In the genomic region with DNA sequence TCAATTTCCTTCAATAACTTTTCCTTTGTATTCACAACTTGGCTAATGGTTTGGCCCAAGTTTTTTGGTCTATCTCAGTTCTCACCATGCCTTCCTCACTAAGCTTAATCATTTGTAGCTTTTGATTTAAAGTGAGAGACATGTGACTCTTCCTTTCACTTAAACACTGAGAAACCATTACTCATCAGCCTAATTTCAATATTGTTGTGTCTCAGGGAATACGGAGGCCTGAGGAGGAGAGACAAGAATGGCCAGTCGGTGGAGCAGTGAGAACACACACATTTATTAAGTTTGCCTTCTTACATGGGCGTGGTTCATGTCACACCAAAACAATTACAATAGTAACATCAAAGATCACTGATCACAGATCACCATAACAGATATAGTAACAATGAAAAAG, we compare ENCODE assay signal across 10 cellular contexts. TPM values are rescaled to one million over a fixed set of nuclear protein-coding genes. Genes with fewer than 3 reads are reported as not detected.
DNase-seq lines count a peak whose midpoint lies in the region; ATAC-seq and TF ChIP-seq lines count a peak whose summit lies in the region.
"Had no signal": no experiment of that assay in that cellular context is flagged by ENCODE, and none has a peak within 500 bp of the region (broad histone marks: within the 10 kb centered on the region; RNA-seq: fewer than 3 reads in every experiment).

No MANE protein-coding gene starts in this region.

- DNase-seq in fibroblast of mammary gland (ENCODE audit: low read depth): peak; percentile 52
- DNase-seq in esophagus squamous epithelium (lab: John Stamatoyannopoulos, UW): no peak
- DNase-seq in effector CD8-positive, alpha-beta T cell (lab: John Stamatoyannopoulos, UW): no peak
- no peak for DNase-seq in NCI-H1436 treated with DMSO at 0.1 percent for 48 hours (lab: John Stamatoyannopoulos, UW)
- no peak for DNase-seq in NCI-H510A treated with DMSO at 0.1 percent for 48 hours (lab: John Stamatoyannopoulos, UW)
- DNase-seq: activated B cell treated with CpG ODN at 0.5 μM for 24 hours, NCI-H2227 treated with DMSO at 0.1 percent for 48 hours had no signal

- H3K4me1 Mint-ChIP-seq in T-helper 1 cell treated with Interleukin-12 subunit alpha and Interleukin-12 subunit beta and Interleukin-4 antibody, amounts not matched to agents 30 μg/mL and 1 μg/mL, for 36 hours (ENCODE audit: low read depth): peaks cover 49% of the 10 kb centered on the region

- intact Hi-C loops in esophagus squamous epithelium (cut with DNase I): no loop called here

- POLR2A ChIA-PET in HEK293 (lab: Yijun Ruan, JAX): no interaction called here

- H3K4me3 ChIP-seq in HEK293 (ENCODE audit: low read depth, low read length) (no peak overlapping the region), fibroblast of mammary gland (ENCODE audit: control insufficient read depth, low read depth, low read length) (no peak overlapping the region), esophagus squamous epithelium (no peak overlapping the region)

- CTCF ChIA-PET in HEK293 (lab: Yijun Ruan, JAX): no interaction called here

- H3K27ac Mint-ChIP-seq in T-helper 1 cell treated with Interleukin-12 subunit alpha and Interleukin-12 subunit beta and Interleukin-4 antibody, amounts not matched to agents 30 μg/mL and 1 μg/mL, for 36 hours: peak overlapping the region; percentile 78
- H3K27ac Mint-ChIP-seq: activated B cell treated with CpG ODN at 0.5 μM for 24 hours had no signal

- H3K27me3 ChIP-seq in esophagus squamous epithelium: no peaks in the 10 kb centered on the region

- no peak for TF ChIP-seq POLR2A in esophagus squamous epithelium (IDR thresholded peaks at IDR 0.05)

- H3K36me3 Mint-ChIP-seq in T-helper 1 cell treated with Interleukin-12 subunit alpha and Interleukin-12 subunit beta and Interleukin-4 antibody, amounts not matched to agents 30 μg/mL and 1 μg/mL, for 36 hours (ENCODE audit: low read depth): peaks cover 31% of the 10 kb centered on the region

- H3K9me3 Mint-ChIP-seq in T-helper 1 cell treated with Interleukin-12 subunit alpha and Interleukin-12 subunit beta and Interleukin-4 antibody, amounts not matched to agents 30 μg/mL and 1 μg/mL, for 36 hours: peaks cover 32% of the 10 kb centered on the region

- no peaks in the 10 kb centered on the region for H3K9me3 ChIP-seq in HEK293 (ENCODE audit: control insufficient read depth, insufficient read depth, low read depth, low read length)
- peaks cover 0 to 5% (median 0%) of the 10 kb centered on the region in 3 donors for H3K9me3 ChIP-seq in esophagus squamous epithelium

- ATAC-seq in GM18498 (IDR thresholded peaks at IDR 0.05; ENCODE audit: unreplicated experiment): peak; percentile 78

- no peaks in the 10 kb centered on the region for H3K27me3 Mint-ChIP-seq in T-helper 1 cell treated with Interleukin-12 subunit alpha and Interleukin-12 subunit beta and Interleukin-4 antibody, amounts not matched to agents 30 μg/mL and 1 μg/mL, for 36 hours (ENCODE audit: low read depth)

- no peaks in the 10 kb centered on the region for H3K36me3 ChIP-seq in HEK293 (ENCODE audit: control insufficient read depth in 2 of 2, insufficient read depth in 1 of 2, low read length in 2 of 2)
- no peaks in the 10 kb centered on the region for H3K36me3 ChIP-seq in esophagus squamous epithelium

- 47 to 78% methylated on average over 2 to 3 of the region's 3 CpGs for WGBS in esophagus squamous epithelium, 2 donors

- H3K27ac ChIP-seq in HEK293 (ENCODE audit: extremely low read depth, low read depth, low read length) (no peak overlapping the region), esophagus squamous epithelium (no peak overlapping the region)

- TF ChIP-seq CTCF in HEK293 (tag by site-specific recombination; IDR thresholded peaks at IDR 0.05) (no peak), fibroblast of mammary gland (conservative IDR thresholded peaks at IDR 0.05; ENCODE audit: control insufficient read depth, insufficient read depth, low read depth, low read length) (no peak), esophagus squamous epithelium (IDR thresholded peaks at IDR 0.05) (peak in 1 of 6 experiments; percentile 34)

- no peaks in the 10 kb centered on the region for H3K4me1 ChIP-seq in HEK293 (ENCODE audit: control insufficient read depth, insufficient read depth, low read length)
- H3K4me1 ChIP-seq in esophagus squamous epithelium: peaks cover 0 to 17% (median 0%) of the 10 kb centered on the region in 3 donors

- peak overlapping the region; percentile 57 for H3K4me3 Mint-ChIP-seq in T-helper 1 cell treated with Interleukin-12 subunit alpha and Interleukin-12 subunit beta and Interleukin-4 antibody, amounts not matched to agents 30 μg/mL and 1 μg/mL, for 36 hours
- H3K4me3 Mint-ChIP-seq: activated B cell treated with CpG ODN at 0.5 μM for 24 hours had no signal

TF ChIP-seq in HEK293, 187 proteins besides CTCF, POLR2A, EP300 and RAD21:
- no peak for TF ChIP-seq ZNF214 (tag by site-specific recombination; IDR thresholded peaks at IDR 0.05; ENCODE audit: borderline replicate concordance)
- TF ChIP-seq ZNF677 (tag by site-specific recombination; IDR thresholded peaks at IDR 0.05): no peak
- TF ChIP-seq PRDM1 (tag by site-specific recombination; IDR thresholded peaks at IDR 0.05): peak; percentile 39; the same call in 1 of the 2 replicates

RNA-seq across cellular contexts. Expression of a gene that starts 56.7 kb away (rescaled TPM):
- total RNA-seq in esophagus squamous epithelium: 10 to 100 TPM; 10.9 to 19.0 (median 13.9) TPM
